Comparison of ENCODE assay signal across 17 cellular contexts in genomic region chr2:85531585-85531984, GRCh38. TPM values are rescaled to one million over a fixed set of nuclear protein-coding genes. Genes with fewer than 3 reads are reported as not detected.
"Had no signal": no experiment of that assay in that cellular context is flagged by ENCODE, and none has a peak within 500 bp of the region (broad histone marks: within the 10 kb centered on the region; RNA-seq: fewer than 3 reads in every experiment).

No MANE protein-coding gene starts in this region.

- H3K36me3 ChIP-seq: heart right ventricle, ovary, right atrium auricular region, suprapubic skin, thyroid gland, upper lobe of left lung, vagina had no signal

- H3K4me2 ChIP-seq: smooth muscle cell had no signal

- H3K27ac ChIP-seq: coronary artery, heart right ventricle, ovary, right atrium auricular region, suprapubic skin, thyroid gland, upper lobe of left lung, vagina had no signal

- H3K9me3 ChIP-seq: heart right ventricle, mucosa of descending colon, ovary, right atrium auricular region, suprapubic skin, thyroid gland, upper lobe of left lung, vagina had no signal

- H3K27me3 ChIP-seq: heart right ventricle, ovary, right atrium auricular region, suprapubic skin, thyroid gland, upper lobe of left lung, vagina had no signal

- DNase-seq: effector CD4-positive, alpha-beta T cell; endodermal cell; kidney glomerular epithelial cell; naive thymus-derived CD8-positive, alpha-beta T cell; ovary; stimulated activated CD4-positive, alpha-beta T cell treated with anti-CD3 and anti-CD28 coated beads, Interleukin-2, amount 100 ng/mL, for 48 hours; stimulated activated naive CD8-positive, alpha-beta T cell treated with anti-CD3 and anti-CD28 coated beads, Interleukin-15, Interleukin-2, amounts not matched to agents 100 U/mL and 50 U/mL, for 24 hours had no signal

- ATAC-seq: naive thymus-derived CD8-positive, alpha-beta T cell; stimulated activated naive CD8-positive, alpha-beta T cell treated with anti-CD3 and anti-CD28 coated beads, Interleukin-15, Interleukin-2, amounts not matched to agents 100 U/mL and 50 U/mL, for 24 hours had no signal

- H3K4me3 ChIP-seq: coronary artery, heart right ventricle, mucosa of descending colon, ovary, right atrium auricular region, smooth muscle cell, suprapubic skin, thyroid gland, upper lobe of left lung, vagina had no signal

- H3K4me1 ChIP-seq: right atrium auricular region, thyroid gland, vagina had no signal

RNA-seq across cellular contexts. Expression of gene VAMP8, which starts 45.8 kb away (rescaled TPM):
- polyA plus RNA-seq: neural cell had no signal

RNA-seq across cellular contexts. Expression of gene VAMP5, which starts 52.6 kb away (rescaled TPM):
- polyA plus RNA-seq: neural cell had no signal
